26 cellular contexts compared by ENCODE assay signal in the genomic region with DNA sequence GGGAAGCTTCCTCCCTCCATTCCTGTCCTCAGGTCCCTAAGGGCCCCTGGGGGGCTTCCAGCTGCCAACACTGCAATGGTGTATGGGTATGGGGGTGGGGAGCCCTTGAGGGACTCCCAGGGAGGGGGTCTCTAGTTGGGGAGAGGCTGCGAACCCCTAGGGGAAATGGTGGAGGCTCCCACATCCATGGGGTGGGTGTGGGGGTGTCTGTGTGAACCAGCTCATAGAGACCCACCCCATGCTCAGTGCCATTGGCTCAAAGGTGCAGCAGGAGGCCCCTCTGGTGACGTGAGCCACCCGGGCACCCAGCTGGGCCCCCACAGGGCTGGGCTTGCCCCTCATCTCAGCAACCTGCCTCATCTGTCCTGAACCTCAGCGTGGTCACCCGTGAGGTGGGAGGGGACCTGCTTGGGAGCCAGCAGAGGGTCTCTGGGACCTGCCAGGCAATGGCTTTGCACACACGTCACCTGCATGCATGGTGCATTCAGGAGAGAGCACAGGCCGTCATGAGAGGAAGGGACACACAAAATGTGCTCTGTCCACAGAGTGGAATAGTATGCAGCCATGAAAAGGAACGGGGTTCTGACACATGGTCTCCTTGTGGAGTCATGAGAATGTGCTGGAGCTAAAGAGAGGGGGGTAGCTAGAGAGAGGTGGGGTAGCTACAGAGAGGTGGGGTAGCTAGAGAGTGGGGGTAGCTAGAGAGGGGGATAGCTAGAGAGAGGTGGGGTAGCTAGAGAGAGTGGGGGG.
"Had no signal": no experiment of that assay in that cellular context is flagged by ENCODE, and none has a peak within 500 bp of the region (broad histone marks: within the 10 kb centered on the region; RNA-seq: fewer than 3 reads in every experiment).

No MANE protein-coding gene starts in this region.

- H3K36me3 ChIP-seq: cardiac muscle cell, left ventricle myocardium inferior, ovary had no signal

- H3K4me3 Mint-ChIP-seq: activated naive CD8-positive, alpha-beta T cell treated with anti-CD3 and anti-CD28 coated beads, Interleukin-2, amount 10 ng/mL, durations not matched to agents 7 days and 5 days; memory B cell; naive B cell; neural crest cell had no signal

- H3K9me3 ChIP-seq: left ventricle myocardium inferior, mucosa of descending colon, ovary, psoas muscle, testis had no signal

- H3K27me3 Mint-ChIP-seq: activated naive CD8-positive, alpha-beta T cell treated with anti-CD3 and anti-CD28 coated beads, Interleukin-2, amount 10 ng/mL, durations not matched to agents 7 days and 5 days; memory B cell; naive B cell had no signal

- DNase-seq: activated CD4-positive, alpha-beta T cell treated with anti-CD3 and anti-CD28 coated beads for 48 hours; activated CD4-positive, CD25-positive, alpha-beta regulatory T cell; activated naive CD4-positive, alpha-beta T cell treated with Interleukin-2 at 50 U/mL for 16 hours; activated naive CD8-positive, alpha-beta T cell treated with anti-CD3 and anti-CD28 coated beads, Interleukin-2, amount 10 ng/mL, durations not matched to agents 7 days and 5 days; amygdala; erythroblast; foreskin melanocyte; glutamatergic neuron; hippocampal formation; islet precursor cell; left ventricle myocardium inferior; naive B cell; ovary; right cardiac atrium; stimulated activated CD4-positive, alpha-beta T cell treated with anti-CD3 and anti-CD28 coated beads, Interleukin-15, amount 100 ng/mL, for 24 hours; stimulated activated CD4-positive, alpha-beta T cell treated with anti-CD3 and anti-CD28 coated beads, Interleukin-2, amount 100 ng/mL, for 48 hours; T-helper 1 cell; T-helper 9 cell; testis had no signal

- H3K4me1 Mint-ChIP-seq: activated naive CD8-positive, alpha-beta T cell treated with anti-CD3 and anti-CD28 coated beads, Interleukin-2, amount 10 ng/mL, durations not matched to agents 7 days and 5 days; memory B cell had no signal

- H3K27ac Mint-ChIP-seq: activated naive CD8-positive, alpha-beta T cell treated with anti-CD3 and anti-CD28 coated beads, Interleukin-2, amount 10 ng/mL, durations not matched to agents 7 days and 5 days; memory B cell had no signal

- H3K4me1 ChIP-seq: psoas muscle, testis had no signal

- H3K36me3 Mint-ChIP-seq: activated naive CD8-positive, alpha-beta T cell treated with anti-CD3 and anti-CD28 coated beads, Interleukin-2, amount 10 ng/mL, durations not matched to agents 7 days and 5 days; naive B cell had no signal

- ATAC-seq: mucosa of descending colon, psoas muscle, right cardiac atrium had no signal

- H3K27me3 ChIP-seq: cardiac muscle cell, ovary, testis had no signal

- H3K4me3 ChIP-seq: cardiac muscle cell, left ventricle myocardium inferior, mucosa of descending colon, ovary, psoas muscle, skin epidermis, testis had no signal

- FAIRE-seq: endometrium had no signal

- H3K27ac ChIP-seq: cardiac muscle cell, left ventricle myocardium inferior, ovary, psoas muscle, skin epidermis, testis had no signal

- H3K9me3 Mint-ChIP-seq: activated naive CD8-positive, alpha-beta T cell treated with anti-CD3 and anti-CD28 coated beads, Interleukin-2, amount 10 ng/mL, durations not matched to agents 7 days and 5 days; neural crest cell had no signal
